Comparison of ENCODE assay signal across 23 cellular contexts in the genomic region with DNA sequence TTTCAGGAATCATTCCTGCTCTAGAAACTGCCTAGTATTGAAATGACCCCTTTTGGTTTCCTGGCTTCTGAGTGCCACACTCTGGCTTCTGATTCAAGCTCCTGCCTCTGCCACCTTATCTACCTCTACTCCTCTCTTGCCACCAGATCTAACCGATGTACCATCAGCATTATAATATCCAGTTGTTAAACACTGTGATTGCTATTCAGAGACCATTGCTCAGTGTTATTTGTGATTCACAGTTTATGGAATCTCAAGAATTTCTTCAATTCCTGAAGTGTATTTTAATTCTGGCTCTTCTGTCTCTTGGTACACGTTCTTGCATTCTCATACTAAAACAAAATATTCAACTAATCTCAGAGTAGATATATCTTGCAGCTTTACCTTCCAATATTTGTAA.
DNase-seq lines count a peak whose midpoint lies in the region; ATAC-seq and FAIRE-seq lines count a peak whose summit lies in the region.
"Had no signal": no experiment of that assay in that cellular context is flagged by ENCODE, and none has a peak within 500 bp of the region (broad histone marks: within the 10 kb centered on the region; RNA-seq: fewer than 3 reads in every experiment).

No MANE protein-coding gene starts in this region.

- FAIRE-seq in RCC 7860 (lab: Jason Lieb, UNC), result no peak
- FAIRE-seq: endothelial cell of umbilical vein, TTC549 had no signal

- H4K20me1 ChIP-seq in GM23248 (ENCODE audit: insufficient read depth), result no peaks in the 10 kb centered on the region

- no peaks in the 10 kb centered on the region for H3K27me3 ChIP-seq in GM23248 (replicated peaks; ENCODE audit: insufficient read depth)
- no peaks in the 10 kb centered on the region for H3K27me3 ChIP-seq in skeletal muscle satellite cell (ENCODE audit: control insufficient read depth, insufficient read depth, low read length)
- no peaks in the 10 kb centered on the region for H3K27me3 ChIP-seq in CD8-positive, alpha-beta memory T cell (ENCODE audit: insufficient read depth, low read length, poor library complexity, severe bottlenecking)
- H3K27me3 ChIP-seq: heart right ventricle, left lung, suprapubic skin, vagina had no signal

- CTCF ChIA-PET in CD8-positive, alpha-beta memory T cell (lab: Charles Lee), result no interaction called here

- no peaks in the 10 kb centered on the region for H3K9me2 ChIP-seq in GM23248 (ENCODE audit: insufficient read depth)

- H3K4me1 ChIP-seq in GM23248 (ENCODE audit: insufficient read depth), result peaks cover 34% of the 10 kb centered on the region
- peaks cover 21% of the 10 kb centered on the region for H3K4me1 ChIP-seq in skeletal muscle satellite cell (ENCODE audit: control insufficient read depth, insufficient read depth, low read length)
- H3K4me1 ChIP-seq in CD8-positive, alpha-beta memory T cell (ENCODE audit: insufficient read depth, low read length), result no peaks in the 10 kb centered on the region
- H3K4me1 ChIP-seq: left lung, suprapubic skin, vagina had no signal

- no peak overlapping the region for H3K27ac ChIP-seq in GM23248
- H3K27ac ChIP-seq in CD8-positive, alpha-beta memory T cell (ENCODE audit: low read depth, low read length), result no peak overlapping the region
- H3K27ac ChIP-seq: heart right ventricle, left lung, suprapubic skin, vagina had no signal

- H3F3A ChIP-seq in GM23248 (ENCODE audit: insufficient read depth), result peaks cover 11% of the 10 kb centered on the region; the same call in 1 of the 2 replicates

- DNase-seq in GM23248, result peak; percentile 47
- peak; percentile 40 for DNase-seq in RCC 7860 (ENCODE audit: low spot score)
- peak; percentile 19 for DNase-seq in fibroblast of peridontal ligament (ENCODE audit: extremely low read depth)
- no peak for DNase-seq in Kasumi-1 (lab: John Stamatoyannopoulos, UW)
- DNase-seq in CD8-positive, alpha-beta memory T cell, result no peak
- DNase-seq: activated CD8-positive, alpha-beta memory T cell treated with anti-CD3 and anti-CD28 coated beads for 24 hours; activated naive CD4-positive, alpha-beta T cell; activated T-cell treated with anti-CD3 and anti-CD28 coated beads, Interleukin-2, amount 50 U/mL, for 4 hours; caudate nucleus; CD4-positive, alpha-beta memory T cell; DMS79; GOT3; heart right ventricle; left lung; NCI-H2171 treated with DMSO at 0.1 percent for 48 hours; SHP77 had no signal

- no peak overlapping the region for H3K27ac Mint-ChIP-seq in CD8-positive, alpha-beta memory T cell
- H3K27ac Mint-ChIP-seq: CD4-positive, alpha-beta memory T cell; nephron had no signal

- no peaks in the 10 kb centered on the region for H3K4me1 Mint-ChIP-seq in CD8-positive, alpha-beta memory T cell
- H3K4me1 Mint-ChIP-seq: CD4-positive, alpha-beta memory T cell; nephron had no signal

- no peaks in the 10 kb centered on the region for H3K36me3 ChIP-seq in GM23248 (ENCODE audit: low read depth)
- no peaks in the 10 kb centered on the region for H3K36me3 ChIP-seq in skeletal muscle satellite cell (ENCODE audit: insufficient read depth, low read length)
- no peaks in the 10 kb centered on the region for H3K36me3 ChIP-seq in CD8-positive, alpha-beta memory T cell (ENCODE audit: insufficient read depth, low read length)
- H3K36me3 ChIP-seq: heart right ventricle, left lung, suprapubic skin, vagina had no signal

- H3K9me3 Mint-ChIP-seq in CD8-positive, alpha-beta memory T cell, result peaks cover 4 to 8% (median 7%) of the 10 kb centered on the region in 5 donors
- H3K9me3 Mint-ChIP-seq: nephron had no signal

- POLR2A ChIA-PET in CD8-positive, alpha-beta memory T cell (lab: Charles Lee), result no interaction called here

- H3K36me3 Mint-ChIP-seq in CD8-positive, alpha-beta memory T cell, result no peaks in the 10 kb centered on the region
- H3K36me3 Mint-ChIP-seq: CD4-positive, alpha-beta memory T cell had no signal

- H3K79me2 ChIP-seq in GM23248 (ENCODE audit: insufficient read depth), result no peaks in the 10 kb centered on the region

- ATAC-seq in GM18909 (IDR thresholded peaks at IDR 0.05; ENCODE audit: poor library complexity, unreplicated experiment), result no peak
- ATAC-seq: activated T-cell treated with anti-CD3 and anti-CD28 coated beads, Interleukin-2, amount 50 U/mL, for 4 hours; heart right ventricle; left lung had no signal

- H3K4me3 Mint-ChIP-seq in CD8-positive, alpha-beta memory T cell, result no peak overlapping the region
- H3K4me3 Mint-ChIP-seq: activated T-cell treated with anti-CD3 and anti-CD28 coated beads, Interleukin-2, amount 50 U/mL, for 4 hours; CD4-positive, alpha-beta memory T cell; nephron had no signal

- H3K4me2 ChIP-seq in GM23248 (ENCODE audit: unreplicated experiment) (peak overlapping the region; percentile 25), skeletal muscle satellite cell (ENCODE audit: low read length) (peak overlapping the region; percentile 39)

- H3K9me3 ChIP-seq in GM23248 (ENCODE audit: low read depth) (no peaks in the 10 kb centered on the region), skeletal muscle satellite cell (replicated peaks; ENCODE audit: low read length) (no peaks in the 10 kb centered on the region)
- no peaks in the 10 kb centered on the region for H3K9me3 ChIP-seq in CD8-positive, alpha-beta memory T cell (ENCODE audit: low read length)
- H3K9me3 ChIP-seq: suprapubic skin, vagina had no signal

- in situ Hi-C loops in GM23248 (cut with MboI), result loop anchor here (25.0 kb wide), 1 partner anchor 324 kb away; no protein-coding TSS in a partner anchor

- WGBS in GM23248 (ENCODE audit: low coverage in 1 of 2, low lambda C conversion rate in 2 of 2, missing lambda C conversion rate in 2 of 2), 2 experiments, result 20 to 24% methylated on average over 2 of the region's 2 CpGs

- no peak overlapping the region for H3K9ac ChIP-seq in GM23248
- H3K9ac ChIP-seq in skeletal muscle satellite cell (ENCODE audit: low read depth, low read length), result no peak overlapping the region

- H2AFZ ChIP-seq in GM23248, result no peak overlapping the region

- peaks cover 0 to 6% of the 10 kb centered on the region in 2 donors for H3K27me3 Mint-ChIP-seq in CD8-positive, alpha-beta memory T cell

- no peak overlapping the region for H3K4me3 ChIP-seq in GM23248
- no peak overlapping the region for H3K4me3 ChIP-seq in skeletal muscle satellite cell (ENCODE audit: low read length)
- H3K4me3 ChIP-seq in CD8-positive, alpha-beta memory T cell (ENCODE audit: low read length), result no peak overlapping the region
- H3K4me3 ChIP-seq: heart right ventricle, left lung, suprapubic skin, vagina had no signal

Comparison
In these comparisons a context has a peak if more than half of its experiments do, and no peak if none do; other contexts are left out.
1. DNase-seq: peak in GM23248 (single experiment), RCC 7860 (single experiment) and fibroblast of peridontal ligament (single experiment); none in Kasumi-1 (0 of 2) and CD8-positive, alpha-beta memory T cell (0 of 5).